In genomic region chr2:161999331-161999730, GRCh38 we compare ENCODE assay signal across 22 cellular contexts.
DNase-seq lines count a peak whose midpoint lies in the region; ATAC-seq, FAIRE-seq and TF ChIP-seq lines count a peak whose summit lies in the region.
"Had no signal": no experiment of that assay in that cellular context is flagged by ENCODE, and none has a peak within 500 bp of the region (broad histone marks: within the 10 kb centered on the region; RNA-seq: fewer than 3 reads in every experiment).

No MANE protein-coding gene starts in this region.

- no peak overlapping the region for H3K27ac ChIP-seq in endothelial cell of umbilical vein (ENCODE audit: insufficient read depth, low read depth, low read length)
- H3K27ac ChIP-seq: RWPE1 had no signal

- no peak for DNase-seq in activated CD4-positive, alpha-beta T cell treated with anti-CD3 and anti-CD28 coated beads, Interleukin-2, amount 10 ng/mL, durations not matched to agents 24 days and 14 days
- no peak for DNase-seq in activated CD4-positive, alpha-beta T cell treated with anti-CD3 and anti-CD28 coated beads for 4 hours
- DNase-seq in NCI-H446 treated with DMSO at 0.1 percent for 48 hours (lab: John Stamatoyannopoulos, UW) = peak; percentile 56
- peak; percentile 26 for DNase-seq in endothelial cell of umbilical vein (ENCODE audit: low read depth, low spot score)
- DNase-seq in COLO829 (ENCODE audit: low spot score) = no peak
- DNase-seq in hippocampal formation (lab: John Stamatoyannopoulos, UW) = no peak
- DNase-seq: 8988T, EL, GF-D8, GOT3, HCEC 1CT, IMR-90, KG1, MM.1S, NCI-H1694, NCI-H2029 treated with DMSO at 0.1 percent for 48 hours, NCI-H526 treated with DMSO at 0.1 percent for 48 hours, SHP77 had no signal

- H3K4me2 ChIP-seq in endothelial cell of umbilical vein (ENCODE audit: insufficient read depth, low read length) = peak overlapping the region; percentile 2

- no TSS peak for BruUV-seq in endothelial cell of umbilical vein (replicated peaks; lab: Mats Ljungman, UMichigan)

- no peaks in the 10 kb centered on the region for H3K9me3 ChIP-seq in endothelial cell of umbilical vein (replicated peaks; ENCODE audit: control insufficient read depth, insufficient read depth, low read length)

- H3K4me3 ChIP-seq in endothelial cell of umbilical vein (replicated peaks in 1 of 3; ENCODE audit: insufficient read depth in 1 of 3, low read depth in 1 of 3, low read length in 3 of 3) = no peak overlapping the region

- no peaks in the 10 kb centered on the region for H3K27me3 ChIP-seq in endothelial cell of umbilical vein (ENCODE audit: control insufficient read depth in 2 of 2, insufficient read depth in 2 of 2, low read length in 2 of 2)

- no peak for ATAC-seq in HG03378 (IDR thresholded peaks at IDR 0.05; ENCODE audit: unreplicated experiment)
- ATAC-seq: Panc1 had no signal

- peaks cover 16% of the 10 kb centered on the region for H3K9me3 Mint-ChIP-seq in activated CD4-positive, alpha-beta T cell treated with anti-CD3 and anti-CD28 coated beads, Interleukin-2, amount 10 ng/mL, durations not matched to agents 24 days and 14 days

- H3K27ac Mint-ChIP-seq in activated CD4-positive, alpha-beta T cell treated with anti-CD3 and anti-CD28 coated beads, Interleukin-2, amount 10 ng/mL, durations not matched to agents 24 days and 14 days = peak overlapping the region; percentile 18

- H3K4me1 ChIP-seq in endothelial cell of umbilical vein (ENCODE audit: control insufficient read depth, extremely low read depth, insufficient read depth, low read length) = peaks cover 2% of the 10 kb centered on the region

- intact Hi-C loops in activated CD4-positive, alpha-beta T cell treated with anti-CD3 and anti-CD28 coated beads, Interleukin-2, amount 10 ng/mL, durations not matched to agents 24 days and 14 days (cut with micrococcal nuclease) = no loop called here
- intact Hi-C loops in endothelial cell of umbilical vein (cut with micrococcal nuclease) = no loop called here

- no peak overlapping the region for H2AFZ ChIP-seq in endothelial cell of umbilical vein (ENCODE audit: low read depth, low read length)

- H3K79me2 ChIP-seq in endothelial cell of umbilical vein (ENCODE audit: control insufficient read depth, insufficient read depth, low read length) = no peaks in the 10 kb centered on the region

- POLR2A ChIA-PET in endothelial cell of umbilical vein (lab: Charles Lee) = no interaction called here

- H3K36me3 Mint-ChIP-seq in activated CD4-positive, alpha-beta T cell treated with anti-CD3 and anti-CD28 coated beads, Interleukin-2, amount 10 ng/mL, durations not matched to agents 24 days and 14 days (ENCODE audit: low read depth) = peaks cover 87% of the 10 kb centered on the region

- no peaks in the 10 kb centered on the region for H3K36me3 ChIP-seq in endothelial cell of umbilical vein (ENCODE audit: control insufficient read depth in 2 of 2, extremely low read depth in 1 of 2, insufficient read depth in 2 of 2, low read length in 2 of 2)

- dilution Hi-C loops in endothelial cell of umbilical vein (cut with MboI; ENCODE audit: extremely low pct_ligation_motif_present, low sequenced_read_pairs) = no loop called here

- no peak for TF ChIP-seq POLR2A in endothelial cell of umbilical vein (IDR thresholded peaks at IDR 0.05; ENCODE audit: low read depth, low read length)

- no peak for TF ChIP-seq CTCF in endothelial cell of umbilical vein (IDR thresholded peaks at IDR 0.05; ENCODE audit: extremely low read depth in 1 of 2, insufficient read depth in 1 of 2, low read depth in 1 of 2, low read length in 2 of 2)

- H3K9me1 ChIP-seq in endothelial cell of umbilical vein (replicated peaks; ENCODE audit: control insufficient read depth, extremely low read depth, insufficient read depth, low read length) = no peaks in the 10 kb centered on the region

- H3K4me3 Mint-ChIP-seq in activated CD4-positive, alpha-beta T cell treated with anti-CD3 and anti-CD28 coated beads, Interleukin-2, amount 10 ng/mL, durations not matched to agents 24 days and 14 days = no peak overlapping the region

- H3K9ac ChIP-seq in endothelial cell of umbilical vein (replicated peaks; ENCODE audit: extremely low read depth, insufficient read depth, low read length) = no peak overlapping the region

- no peaks in the 10 kb centered on the region for H3K27me3 Mint-ChIP-seq in activated CD4-positive, alpha-beta T cell treated with anti-CD3 and anti-CD28 coated beads, Interleukin-2, amount 10 ng/mL, durations not matched to agents 24 days and 14 days

- H3K4me1 Mint-ChIP-seq in activated CD4-positive, alpha-beta T cell treated with anti-CD3 and anti-CD28 coated beads, Interleukin-2, amount 10 ng/mL, durations not matched to agents 24 days and 14 days = peaks cover 66% of the 10 kb centered on the region

- FAIRE-seq in endothelial cell of umbilical vein (lab: Jason Lieb, UNC) = no peak
- FAIRE-seq: GM12891 had no signal

- CTCF ChIA-PET in endothelial cell of umbilical vein (lab: Charles Lee) = interaction anchor here (1.1 to 2.5 kb wide), 4 partner anchors 8 to 221 kb away, joined by 3 to 13 read pairs (median 4); no protein-coding TSS in a partner anchor

- H4K20me1 ChIP-seq in endothelial cell of umbilical vein (replicated peaks; ENCODE audit: control insufficient read depth, extremely low read depth, insufficient read depth, low read length) = no peaks in the 10 kb centered on the region

TF ChIP-seq in endothelial cell of umbilical vein, 7 proteins besides CTCF, POLR2A, EP300 and RAD21:
- TF ChIP-seq GATA2 (IDR thresholded peaks at IDR 0.05; ENCODE audit: insufficient read depth, insufficient read length, low read depth, low read length) = no peak
- no peak for TF ChIP-seq MAX (IDR thresholded peaks at IDR 0.05; ENCODE audit: insufficient read depth, insufficient read length)
- peak; percentile 19 for TF ChIP-seq FOS (IDR thresholded peaks at IDR 0.05; ENCODE audit: borderline replicate concordance, insufficient read depth, low read length)
- TF ChIP-seq MYC (IDR thresholded peaks at IDR 0.05; ENCODE audit: low read depth, low read length) = no peak

Comparison
In these comparisons a context has a peak if more than half of its experiments do, and no peak if none do; other contexts are left out.
1. DNase-seq: peak in NCI-H446 treated with DMSO at 0.1 percent for 48 hours (single experiment) and endothelial cell of umbilical vein (single experiment); none in activated CD4-positive, alpha-beta T cell treated with anti-CD3 and anti-CD28 coated beads, Interleukin-2, amount 10 ng/mL, durations not matched to agents 24 days and 14 days (single experiment), activated CD4-positive, alpha-beta T cell treated with anti-CD3 and anti-CD28 coated beads for 4 hours (0 of 2), COLO829 (single experiment) and hippocampal formation (0 of 2).